1 cellular context compared by ENCODE assay signal in genomic region chr12:95215925-95216324, GRCh38.
TF ChIP-seq lines count a peak whose summit lies in the region.

No MANE protein-coding gene starts in this region.

TF ChIP-seq in H1, 55 proteins besides CTCF, POLR2A, EP300 and RAD21:
- TF ChIP-seq TBP (IDR thresholded peaks at IDR 0.05; ENCODE audit: low read depth, low read length) (no peak), NANOG (IDR thresholded peaks at IDR 0.05; ENCODE audit: insufficient read depth, low read depth, low read length, poor library complexity, severe bottlenecking) (no peak), KDM4A (IDR thresholded peaks at IDR 0.05; ENCODE audit: low read depth, low read length, severe bottlenecking) (no peak), CREB1 (IDR thresholded peaks at IDR 0.05) (no peak), PHF8 (conservative IDR thresholded peaks at IDR 0.05; ENCODE audit: low read depth, low read length) (no peak), GABPA (IDR thresholded peaks at IDR 0.05; ENCODE audit: borderline replicate concordance, insufficient read depth, low read length) (no peak)
